Comparison of ENCODE assay signal across 18 cellular contexts in the genomic region with DNA sequence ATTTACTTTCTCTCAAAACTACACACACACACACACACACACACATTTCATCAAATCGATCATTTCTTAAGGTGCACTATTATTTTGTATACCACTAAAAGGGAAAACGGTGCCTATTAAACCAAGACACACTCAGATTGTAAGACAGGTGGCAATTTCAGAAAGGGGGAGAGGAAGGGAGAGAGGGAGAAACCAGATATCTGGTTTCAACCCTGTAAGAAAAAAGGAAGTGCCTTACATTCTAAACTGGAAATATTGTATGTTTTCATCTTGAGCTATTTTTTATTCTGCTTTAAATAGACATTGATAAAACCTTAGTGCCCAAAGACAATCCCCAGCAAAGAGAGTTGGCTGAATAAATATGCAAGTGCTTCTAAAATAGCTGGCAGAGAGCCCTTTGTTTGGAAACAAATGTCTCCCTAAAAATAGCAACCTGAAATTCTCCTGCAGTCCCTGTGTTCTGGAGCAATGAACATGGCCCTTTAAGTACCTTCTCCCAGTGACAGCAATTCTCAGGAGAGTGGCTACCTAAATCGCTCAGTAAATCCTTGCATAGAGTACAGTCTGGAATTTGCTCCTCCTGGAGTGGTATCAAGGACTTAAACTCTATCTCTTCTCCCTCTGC.
DNase-seq lines count a peak whose midpoint lies in the region; ATAC-seq and TF ChIP-seq lines count a peak whose summit lies in the region.
"Had no signal": no experiment of that assay in that cellular context is flagged by ENCODE, and none has a peak within 500 bp of the region (broad histone marks: within the 10 kb centered on the region; RNA-seq: fewer than 3 reads in every experiment).

No MANE protein-coding gene starts in this region.

- peak overlapping the region; percentile 10 to 90 (median 40) for H3K27ac ChIP-seq in esophagus muscularis mucosa (replicated peaks in 1 of 4)
- H3K27ac ChIP-seq: lower lobe of right lung, Peyer's patch, vagina had no signal

- WGBS in esophagus muscularis mucosa, result 50% methylated on average over 3 of the region's 3 CpGs

- H3K9me3 Mint-ChIP-seq in nephron progenitor cell, result peaks cover 9% of the 10 kb centered on the region
- H3K9me3 Mint-ChIP-seq: activated naive CD8-positive, alpha-beta T cell treated with anti-CD3 and anti-CD28 coated beads, Interleukin-2, amount 50 U/mL, for 24 hours had no signal

- ATAC-seq in HG03432 (IDR thresholded peaks at IDR 0.05; ENCODE audit: unreplicated experiment), result no peak
- ATAC-seq: activated naive CD8-positive, alpha-beta T cell treated with anti-CD3 and anti-CD28 coated beads, Interleukin-2, amount 50 U/mL, for 24 hours; lower lobe of right lung; naive thymus-derived CD8-positive, alpha-beta T cell had no signal

- H3K36me3 Mint-ChIP-seq in nephron progenitor cell (ENCODE audit: low read depth), result peaks cover 9% of the 10 kb centered on the region
- H3K36me3 Mint-ChIP-seq: naive thymus-derived CD8-positive, alpha-beta T cell had no signal

- H3K4me3 ChIP-seq in esophagus muscularis mucosa, result no peak overlapping the region
- H3K4me3 ChIP-seq: lower lobe of right lung, Peyer's patch, vagina had no signal

- no peak for TF ChIP-seq CTCF in esophagus muscularis mucosa (IDR thresholded peaks at IDR 0.05)
- no peak for TF ChIP-seq CTCF in nephron progenitor cell (IDR thresholded peaks at IDR 0.05)

- H3K4me1 Mint-ChIP-seq in nephron progenitor cell, result peaks cover 32% of the 10 kb centered on the region
- H3K4me1 Mint-ChIP-seq: activated naive CD8-positive, alpha-beta T cell treated with anti-CD3 and anti-CD28 coated beads, Interleukin-2, amount 50 U/mL, for 24 hours; naive thymus-derived CD8-positive, alpha-beta T cell had no signal

- H3K27me3 ChIP-seq in esophagus muscularis mucosa, result no peaks in the 10 kb centered on the region
- H3K27me3 ChIP-seq: Peyer's patch, vagina had no signal

- H3K9me3 ChIP-seq in esophagus muscularis mucosa, result no peaks in the 10 kb centered on the region
- H3K9me3 ChIP-seq: lower lobe of right lung, Peyer's patch, vagina had no signal

- DNase-seq in D341Med (ENCODE audit: low spot score) (peak; percentile 36), NCI-H2171 (lab: John Stamatoyannopoulos, UW) (peak; percentile 4), esophagus muscularis mucosa (ENCODE audit: extremely low spot score) (no peak), nephron progenitor cell (no peak), NCI-H1436 treated with DMSO at 0.1 percent for 48 hours (lab: John Stamatoyannopoulos, UW) (no peak), KG1 (lab: John Stamatoyannopoulos, UW) (no peak), NCI-H226 (no peak)
- DNase-seq: activated CD4-positive, alpha-beta T cell treated with anti-CD3 and anti-CD28 coated beads, Interleukin-2, amount 50 U/mL, for 48 hours; activated naive CD8-positive, alpha-beta T cell treated with anti-CD3 and anti-CD28 coated beads, Interleukin-2, amount 50 U/mL, for 24 hours; activated T-cell treated with anti-CD3 and anti-CD28 coated beads, Interleukin-2, amount 50 U/mL, for 48 hours; foreskin fibroblast; lower lobe of right lung; naive thymus-derived CD8-positive, alpha-beta T cell; NCI-H1694 treated with DMSO at 0.1 percent for 48 hours; Peyer's patch; SW 1271 had no signal

- H3K4me3 Mint-ChIP-seq in nephron progenitor cell, result no peak overlapping the region
- H3K4me3 Mint-ChIP-seq: activated naive CD8-positive, alpha-beta T cell treated with anti-CD3 and anti-CD28 coated beads, Interleukin-2, amount 50 U/mL, for 24 hours; naive thymus-derived CD8-positive, alpha-beta T cell had no signal

- TF ChIP-seq EP300 in esophagus muscularis mucosa (IDR thresholded peaks at IDR 0.05), result no peak

- H3K27ac Mint-ChIP-seq in nephron progenitor cell, result peak overlapping the region; percentile 50
- H3K27ac Mint-ChIP-seq: activated naive CD8-positive, alpha-beta T cell treated with anti-CD3 and anti-CD28 coated beads, Interleukin-2, amount 50 U/mL, for 24 hours; naive thymus-derived CD8-positive, alpha-beta T cell had no signal

- H3K4me1 ChIP-seq in esophagus muscularis mucosa, result peaks cover 44 to 57% (median 50%) of the 10 kb centered on the region in 4 donors
- H3K4me1 ChIP-seq: Peyer's patch had no signal

- intact Hi-C loops in esophagus muscularis mucosa (cut with DNase I), result no loop called here

- H3K27me3 Mint-ChIP-seq in nephron progenitor cell (ENCODE audit: low read depth, poor library complexity), result no peaks in the 10 kb centered on the region

- TF ChIP-seq POLR2A in esophagus muscularis mucosa (IDR thresholded peaks at IDR 0.05; ENCODE audit: low read depth), result no peak

- H3K36me3 ChIP-seq in esophagus muscularis mucosa, result no peaks in the 10 kb centered on the region
- H3K36me3 ChIP-seq: lower lobe of right lung, Peyer's patch, vagina had no signal

Comparison
In these comparisons a context has a peak if more than half of its experiments do, and no peak if none do; other contexts are left out.
1. DNase-seq: peak in D341Med (single experiment) and NCI-H2171 (single experiment); none in esophagus muscularis mucosa (single experiment), nephron progenitor cell (single experiment), NCI-H1436 treated with DMSO at 0.1 percent for 48 hours (single experiment), KG1 (single experiment) and NCI-H226 (single experiment).